8 cellular contexts compared by ENCODE assay signal in the genomic region with DNA sequence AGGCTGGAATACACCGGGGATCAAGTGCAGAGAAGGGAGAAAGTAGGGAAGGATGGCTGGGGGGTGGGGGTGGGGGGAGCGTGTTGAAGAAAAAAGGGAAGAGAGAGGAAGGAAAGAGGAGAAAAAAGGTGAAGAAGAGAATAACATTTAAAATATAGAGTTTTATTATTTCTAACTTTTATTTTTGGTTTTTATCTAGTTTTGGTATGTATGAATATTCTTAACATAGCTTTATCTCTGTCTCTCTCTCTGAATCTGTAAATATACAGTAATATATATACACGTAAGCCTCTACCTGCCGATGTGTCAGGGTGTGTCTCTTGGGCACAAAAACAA. TPM values are rescaled to one million over a fixed set of nuclear protein-coding genes. Genes with fewer than 3 reads are reported as not detected.
A peak's percentile ranks its signal among the peaks of the same experiment; 100 is the strongest.
DNase-seq lines count a peak whose midpoint lies in the region; ATAC-seq and TF ChIP-seq lines count a peak whose summit lies in the region.

No MANE protein-coding gene starts in this region.

- no peak for ATAC-seq in GM18870 (IDR thresholded peaks at IDR 0.05; ENCODE audit: unreplicated experiment)
- ATAC-seq in mucosa of descending colon = no peak

- no peak for TF ChIP-seq POLR2A in breast epithelium (IDR thresholded peaks at IDR 0.05)

- no peaks in the 10 kb centered on the region for H3K9me3 ChIP-seq in breast epithelium
- no peaks in the 10 kb centered on the region for H3K9me3 ChIP-seq in muscle layer of colon (ENCODE audit: low read length)
- no peaks in the 10 kb centered on the region for H3K9me3 ChIP-seq in mucosa of descending colon

- H3K4me3 ChIP-seq in HL-60 (replicated peaks; ENCODE audit: insufficient read depth, low read length) (peak overlapping the region; percentile 79; the same call in 1 of the 2 replicates), breast epithelium (peak overlapping the region; percentile 52 to 79 (median 67)), muscle layer of colon (ENCODE audit: low read depth in 1 of 2, low read length in 2 of 2) (peak overlapping the region; percentile 73 to 87), mucosa of descending colon (no peak overlapping the region)

- H3K27me3 ChIP-seq in HL-60 (ENCODE audit: insufficient read depth, poor library complexity, severe bottlenecking) = peaks cover 29% of the 10 kb centered on the region
- H3K27me3 ChIP-seq in breast epithelium = no peaks in the 10 kb centered on the region
- H3K27me3 ChIP-seq in muscle layer of colon (ENCODE audit: control insufficient read depth in 1 of 2, insufficient read depth in 2 of 2, low read length in 2 of 2) = peaks cover 5 to 6% of the 10 kb centered on the region in 2 donors

- H3K27ac ChIP-seq in 22Rv1 (peak overlapping the region; percentile 51; the same call in 1 of the 2 replicates), HL-60 (replicated peaks) (no peak overlapping the region), breast epithelium (peak overlapping the region; percentile 91 to 94), muscle layer of colon (ENCODE audit: low read depth, low read length) (peak overlapping the region; percentile 95)

- no peak overlapping the region for H3K9ac ChIP-seq in muscle layer of colon (ENCODE audit: low read length)

- intact Hi-C loops in breast epithelium (cut with DNase I; ENCODE audit: low total_unique reads) = no loop called here
- intact Hi-C loops in mucosa of descending colon (cut with DNase I, micrococcal nuclease) = no loop called here

- no peak for DNase-seq in HL-60 (ENCODE audit: low read depth in 1 of 2, low spot score in 1 of 2)
- DNase-seq in breast epithelium (ENCODE audit: low spot score in 2 of 2) = no peak
- DNase-seq in mucosa of descending colon = no peak
- DNase-seq in activated CD4-positive, CD25-positive, alpha-beta regulatory T cell (lab: John Stamatoyannopoulos, UW) = no peak
- no peak for DNase-seq in kidney glomerular epithelial cell (lab: John Stamatoyannopoulos, UW)

- H3K4me1 ChIP-seq in breast epithelium (peaks cover 0 to 7% of the 10 kb centered on the region in 2 donors), muscle layer of colon (ENCODE audit: insufficient read depth, low read length) (peaks cover 22% of the 10 kb centered on the region), mucosa of descending colon (ENCODE audit: low read depth) (peaks cover 12% of the 10 kb centered on the region)

- H3K36me3 ChIP-seq in breast epithelium = no peaks in the 10 kb centered on the region
- H3K36me3 ChIP-seq in muscle layer of colon (ENCODE audit: insufficient read depth, low read length) = no peaks in the 10 kb centered on the region
- no peaks in the 10 kb centered on the region for H3K36me3 ChIP-seq in mucosa of descending colon (ENCODE audit: low read depth)

- TF ChIP-seq CTCF in 22Rv1 (IDR thresholded peaks at IDR 0.05) (peak; percentile 14), HL-60 (IDR thresholded peaks at IDR 0.05; ENCODE audit: insufficient read depth, low read length) (no peak), breast epithelium (IDR thresholded peaks at IDR 0.05) (no peak), mucosa of descending colon (IDR thresholded peaks at IDR 0.05) (no peak)

RNA-seq across cellular contexts. Expression of a gene that starts 30.0 kb away (rescaled TPM):
- total RNA-seq in breast epithelium (10 to 100 TPM; 58.6 to 93.7 (median 64.1) TPM), mucosa of descending colon (100 to 1,000 TPM; 151 to 416 (median 198) TPM)
